ENCODE assay signal across 17 cellular contexts in the genomic region with DNA sequence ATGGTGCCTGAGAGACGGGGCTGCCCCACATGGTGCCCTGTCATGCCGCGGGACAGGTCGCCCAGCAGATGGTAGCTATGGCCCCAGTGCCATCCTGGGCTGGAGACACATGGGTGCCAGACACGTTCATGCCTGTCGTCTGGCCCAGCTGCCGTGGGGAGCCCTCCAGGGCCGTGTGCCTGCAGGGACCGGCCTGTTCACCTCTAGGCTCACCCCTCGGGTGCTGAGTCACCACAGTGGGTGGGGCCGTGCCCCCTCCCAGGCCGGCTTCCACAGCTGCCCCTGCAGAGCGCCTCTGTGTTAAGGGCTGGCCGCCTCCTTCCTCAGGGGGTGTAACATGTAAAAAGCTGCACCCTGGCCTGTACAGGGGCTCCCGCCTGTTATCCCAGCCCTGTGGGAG. TPM values are rescaled to one million over a fixed set of nuclear protein-coding genes. Genes with fewer than 3 reads are reported as not detected.
DNase-seq lines count a peak whose midpoint lies in the region; ATAC-seq and TF ChIP-seq lines count a peak whose summit lies in the region.
"Had no signal": no experiment of that assay in that cellular context is flagged by ENCODE, and none has a peak within 500 bp of the region (broad histone marks: within the 10 kb centered on the region; RNA-seq: fewer than 3 reads in every experiment).

No MANE protein-coding gene starts in this region.

- H2BK12ac ChIP-seq in neuronal stem cell (ENCODE audit: low read length) = no peak overlapping the region

- peak; percentile 50 for DNase-seq in NCI-H2171 treated with DMSO at 0.1 percent for 48 hours (lab: John Stamatoyannopoulos, UW)
- DNase-seq in NCI-H2171 (lab: John Stamatoyannopoulos, UW) = no peak
- no peak for DNase-seq in RWPE1 (ENCODE audit: low spot score)
- DNase-seq in neuronal stem cell (ENCODE audit: low spot score) = no peak
- DNase-seq in T-helper 9 cell = no peak
- DNase-seq: Caco-2; CD8-positive, alpha-beta memory T cell; DMS79; EL; GOT3; HFFc6; Karpas-422 had no signal

- H3K36me3 ChIP-seq in neuronal stem cell (replicated peaks in 1 of 2; ENCODE audit: control insufficient read depth in 2 of 2, insufficient read depth in 2 of 2, low read length in 2 of 2) (peaks cover 35 to 77% of the 10 kb centered on the region in 2 donors), gastroesophageal sphincter (peaks cover 0 to 69% of the 10 kb centered on the region in 2 donors)

- peaks cover 26% of the 10 kb centered on the region for H3K79me1 ChIP-seq in neuronal stem cell (ENCODE audit: low read depth, low read length)

- peak overlapping the region; percentile 95 for H2AK5ac ChIP-seq in neuronal stem cell (ENCODE audit: low read depth, low read length)

- no peak for TF ChIP-seq CTCF in RWPE1 (conservative IDR thresholded peaks at IDR 0.05; ENCODE audit: low read depth)
- TF ChIP-seq CTCF in gastroesophageal sphincter (IDR thresholded peaks at IDR 0.05) = no peak

- no peak overlapping the region for H2AFZ ChIP-seq in neuronal stem cell (ENCODE audit: low read length)

- H3K18ac ChIP-seq in neuronal stem cell (ENCODE audit: low read length) = peak overlapping the region; percentile 71

- peak overlapping the region; percentile 12 for H3K9ac ChIP-seq in neuronal stem cell (ENCODE audit: low read depth, low read length, poor library complexity)

- WGBS in neuronal stem cell (ENCODE audit: extremely low coverage in 2 of 2, insufficient read length in 2 of 2, insufficient replicate concordance in 1 of 2), 2 donors = no CpG with 5 or more reads among the region's 15 CpGs
- 100% methylated on average over 1 of the region's 15 CpGs; no CpG with 5 or more reads in 1 of the 2 donors for WGBS in gastroesophageal sphincter (ENCODE audit: low coverage in 1 of 2), 2 donors

- ATAC-seq in GM19463 (IDR thresholded peaks at IDR 0.05; ENCODE audit: unreplicated experiment) (no peak), gastroesophageal sphincter (no peak)
- ATAC-seq: A549, HepG2 had no signal

- POLR2A ChIA-PET in RWPE1 (lab: Yijun Ruan, JAX; ENCODE audit: low non-redundant PET) = no interaction called here

- H2BK120ac ChIP-seq in neuronal stem cell (ENCODE audit: low read depth, low read length) = no peak overlapping the region

- no peak overlapping the region for H3K4ac ChIP-seq in neuronal stem cell (ENCODE audit: low read length)

- no peak overlapping the region for H3K4me2 ChIP-seq in neuronal stem cell (ENCODE audit: insufficient read depth, low read length, poor library complexity, severe bottlenecking)
- H3K4me2 ChIP-seq: A549 had no signal

- peak overlapping the region; percentile 91 for H3K23ac ChIP-seq in neuronal stem cell (ENCODE audit: low read depth, low read length, poor library complexity)

- no peak overlapping the region for H4K91ac ChIP-seq in neuronal stem cell (ENCODE audit: low read depth, low read length, poor library complexity)

- no peak overlapping the region for H2BK5ac ChIP-seq in neuronal stem cell (ENCODE audit: low read length)

- no peak overlapping the region for H3K4me3 ChIP-seq in neuronal stem cell (ENCODE audit: low read length in 2 of 2)
- no peak overlapping the region for H3K4me3 ChIP-seq in gastroesophageal sphincter
- H3K4me3 ChIP-seq: A549, HAP-1 had no signal

- TF ChIP-seq POLR2A in gastroesophageal sphincter (IDR thresholded peaks at IDR 0.05) = no peak

- H3K4me1 ChIP-seq in neuronal stem cell (ENCODE audit: control insufficient read depth in 2 of 2, insufficient read depth in 1 of 2, low read depth in 1 of 2, low read length in 2 of 2) (peaks cover 0 to 2% of the 10 kb centered on the region in 2 donors), gastroesophageal sphincter (peaks cover 0 to 13% (median 4%) of the 10 kb centered on the region in 3 donors)
- H3K4me1 ChIP-seq: A549, Caco-2, HAP-1 had no signal

- H3K27ac ChIP-seq in RWPE1 = peak overlapping the region; percentile 64
- no peak overlapping the region for H3K27ac ChIP-seq in neuronal stem cell (replicated peaks; ENCODE audit: low read length)
- H3K27ac ChIP-seq in gastroesophageal sphincter = no peak overlapping the region
- H3K27ac ChIP-seq: A549 had no signal

- peaks cover 0 to 3% of the 10 kb centered on the region in 2 donors for H3K9me3 ChIP-seq in neuronal stem cell (replicated peaks in 1 of 2; ENCODE audit: control insufficient read depth in 2 of 2, insufficient read depth in 1 of 2, low read depth in 1 of 2, low read length in 2 of 2)
- no peaks in the 10 kb centered on the region for H3K9me3 ChIP-seq in gastroesophageal sphincter
- H3K9me3 ChIP-seq: A549, Caco-2, HAP-1 had no signal

- CTCF ChIA-PET in RWPE1 (lab: Yijun Ruan, JAX) = no interaction called here

- H2BK15ac ChIP-seq in neuronal stem cell (ENCODE audit: low read length) = no peak overlapping the region

- no peak for TF ChIP-seq EP300 in gastroesophageal sphincter (IDR thresholded peaks at IDR 0.05)

- H3K27me3 ChIP-seq in neuronal stem cell (ENCODE audit: control insufficient read depth in 3 of 3, insufficient read depth in 3 of 3, low read depth in 1 of 3, low read length in 3 of 3) (no peaks in the 10 kb centered on the region), gastroesophageal sphincter (no peaks in the 10 kb centered on the region)

- H4K8ac ChIP-seq in neuronal stem cell (ENCODE audit: low read depth, low read length) = no peak overlapping the region

- H3K14ac ChIP-seq in neuronal stem cell (ENCODE audit: low read length) = peak overlapping the region; percentile 38

RNA-seq across cellular contexts. Expression of a gene that starts 36.1 kb away (rescaled TPM):
- 162 TPM for polyA plus RNA-seq in neuronal stem cell (2013, experiment 1 of 2)
- 157 TPM for polyA plus RNA-seq in neuronal stem cell (2013, experiment 2 of 2)
- total RNA-seq in gastroesophageal sphincter = 10 to 100 TPM; 40.4 to 57.4 (median 46.2) TPM

RNA-seq across cellular contexts. Expression of a gene that starts 38.4 kb away (rescaled TPM):
- polyA plus RNA-seq in neuronal stem cell (2013, experiment 1 of 2) = 148 TPM
- 141 TPM for polyA plus RNA-seq in neuronal stem cell (2013, experiment 2 of 2)
- total RNA-seq in gastroesophageal sphincter = 100 to 1,000 TPM in 1 of 4 donors, 10 to 100 TPM in 3; 44.0 to 125 (median 59.9) TPM
